ENCODE assay signal across 1 cellular context in genomic region chr3:88075497-88075896, GRCh38.
TF ChIP-seq lines count a peak whose summit lies in the region.

No MANE protein-coding gene starts in this region.

TF ChIP-seq in GM23338, 12 proteins besides CTCF, POLR2A, EP300 and RAD21 (continued from another document):
- no peak for TF ChIP-seq REST (IDR thresholded peaks at IDR 0.05; ENCODE audit: unreplicated experiment)
- no peak for TF ChIP-seq ZNF462 (CRISPR knock-in tag; IDR thresholded peaks at IDR 0.05)
- no peak for TF ChIP-seq POLR2AphosphoS5 (IDR thresholded peaks at IDR 0.05; ENCODE audit: low read depth)
- no peak for TF ChIP-seq ZNF331 (CRISPR knock-in tag; IDR thresholded peaks at IDR 0.05; ENCODE audit: low read depth)
- TF ChIP-seq CREB1 (CRISPR knock-in tag; IDR thresholded peaks at IDR 0.05; ENCODE audit: low read depth) = no peak
